8 cellular contexts compared by ENCODE assay signal in genomic region chr1:39657923-39658485, GRCh38. TPM values are rescaled to one million over a fixed set of nuclear protein-coding genes. Genes with fewer than 3 reads are reported as not detected.
A peak's percentile ranks its signal among the peaks of the same experiment; 100 is the strongest.
DNase-seq lines count a peak whose midpoint lies in the region; ATAC-seq, FAIRE-seq and TF ChIP-seq lines count a peak whose summit lies in the region.

No MANE protein-coding gene starts in this region.

- TF ChIP-seq POLR2A in A549 (IDR thresholded peaks at IDR 0.05; ENCODE audit: low read length): no peak
- TF ChIP-seq POLR2A in GM12891 (IDR thresholded peaks at IDR 0.05; ENCODE audit: low read depth, low read length): no peak

- DNase-seq in A549 (ENCODE audit: low read depth in 1 of 2, low spot score in 1 of 2) (peak; percentile 28 to 75), GM12891 (ENCODE audit: insufficient read length, low spot score) (peak; percentile 47), NCI-H187 treated with DMSO at 0.1 percent for 48 hours (lab: John Stamatoyannopoulos, UW) (peak; percentile 9), UCSD-AML1 (lab: John Stamatoyannopoulos, UW; ENCODE audit: unreplicated experiment) (peak; percentile 75), brain microvascular endothelial cell (peak; percentile 36), kidney tubule cell (ENCODE audit: low spot score) (peak; percentile 76)
- peak; percentile 63 to 68 for DNase-seq in stimulated activated CD4-positive, alpha-beta T cell treated with anti-CD3 and anti-CD28 coated beads, Interleukin-4, amount 100 ng/mL, for 48 hours (ENCODE audit: low read depth in 2 of 2)

- peak; percentile 64 to 88; a peak in 5 of 6 replicates for ATAC-seq in A549
- no peak for ATAC-seq in HG02840 (IDR thresholded peaks at IDR 0.05; ENCODE audit: low FRiP score, unreplicated experiment)

- no peaks in the 10 kb centered on the region for H3K27me3 ChIP-seq in brain microvascular endothelial cell (replicated peaks)

- H3K27ac ChIP-seq in A549: peak overlapping the region in 1 of 2 experiments; percentile 34; a peak in 1 of 6 replicates
- H3K27ac ChIP-seq in brain microvascular endothelial cell: no peak overlapping the region

- peak overlapping the region; percentile 38; the same call in 2 of the 3 replicates for H3K4me2 ChIP-seq in A549

- 30% methylated on average over 4 of the region's 6 CpGs for WGBS in A549 (ENCODE audit: missing lambda C conversion rate)

- no peak for TF ChIP-seq EP300 in A549 (IDR thresholded peaks at IDR 0.05)

- no peak for FAIRE-seq in A549 (lab: Jason Lieb, UNC)
- peak; percentile 88 for FAIRE-seq in GM12891 (lab: Jason Lieb, UNC)

- H3K4me3 ChIP-seq in A549: no peak overlapping the region
- H3K4me3 ChIP-seq in brain microvascular endothelial cell (ENCODE audit: low read depth, low read length): no peak overlapping the region

- no peaks in the 10 kb centered on the region for H3K9me3 ChIP-seq in A549

- TF ChIP-seq RAD21 in A549 (conservative IDR thresholded peaks at IDR 0.05 in 1 of 2, IDR thresholded peaks at IDR 0.05 in 1 of 2): peak in 1 of 2 experiments; percentile 39; a peak in 3 of 5 replicates

- no peaks in the 10 kb centered on the region for H3K4me1 ChIP-seq in A549

- POLR2A ChIA-PET in A549 (lab: Yijun Ruan, JAX): interaction anchor here (1.2 kb wide), 1 partner anchor 81 kb away, joined by 5 read pairs; the partner anchor contains the start of gene PPIE

- H3K36me3 ChIP-seq in brain microvascular endothelial cell (replicated peaks): no peaks in the 10 kb centered on the region

- TF ChIP-seq CTCF in A549 (IDR thresholded peaks at IDR 0.05) (peak; percentile 45), brain microvascular endothelial cell (IDR thresholded peaks at IDR 0.05; ENCODE audit: low read depth, low read length, missing control alignments) (peak; percentile 89)

- CTCF ChIA-PET in A549 (lab: Yijun Ruan, JAX): interaction anchor here (0.5 to 10.0 kb wide), 20 partner anchors 11 to 239 kb away, joined by 3 to 143 read pairs (median 4); partner anchors contain the start of gene NT5C1A

- in situ Hi-C loops in brain microvascular endothelial cell (cut with HindIII; ENCODE audit: low pct_ligation_motif_present, low sequenced_read_pairs): no loop called here

TF ChIP-seq in A549, 52 proteins besides CTCF, POLR2A, EP300 and RAD21 (continues in another document):
- TF ChIP-seq TP53 (CRISPR knock-in tag; IDR thresholded peaks at IDR 0.05) (no peak), POLR2AphosphoS2 (conservative IDR thresholded peaks at IDR 0.05; ENCODE audit: low read length) (no peak), CHD2 (IDR thresholded peaks at IDR 0.05; ENCODE audit: low read length, partially characterized antibody) (no peak), KDM5A (IDR thresholded peaks at IDR 0.05) (no peak), ATOH8 (CRISPR knock-in tag; IDR thresholded peaks at IDR 0.05; ENCODE audit: low read depth) (no peak), PHF8 (IDR thresholded peaks at IDR 0.05; ENCODE audit: borderline replicate concordance, low read depth) (no peak), ESRRA (IDR thresholded peaks at IDR 0.05; ENCODE audit: borderline replicate concordance, low read length) (no peak), EHF (CRISPR knock-in tag; IDR thresholded peaks at IDR 0.05) (no peak), ZC3H11A (IDR thresholded peaks at IDR 0.05) (no peak), HOXB5 (CRISPR knock-in tag; IDR thresholded peaks at IDR 0.05) (no peak), EHMT2 (IDR thresholded peaks at IDR 0.05; ENCODE audit: low read depth) (no peak), CHD4 (IDR thresholded peaks at IDR 0.05; ENCODE audit: borderline replicate concordance) (no peak)

TF ChIP-seq in GM12891, 5 proteins besides CTCF, POLR2A, EP300 and RAD21:
- TF ChIP-seq SPI1 (IDR thresholded peaks at IDR 0.05; ENCODE audit: low read depth, low read length) (no peak), POLR2AphosphoS5 (IDR thresholded peaks at IDR 0.05; ENCODE audit: low read depth, low read length) (no peak), TAF1 (IDR thresholded peaks at IDR 0.05; ENCODE audit: low read depth, low read length) (no peak), POU2F2 (IDR thresholded peaks at IDR 0.05; ENCODE audit: low read depth, low read length) (no peak), PAX5 (IDR thresholded peaks at IDR 0.05; ENCODE audit: insufficient read depth, low read length, severe bottlenecking) (no peak)

RNA-seq across cellular contexts. Expression of gene NT5C1A, which starts 13.9 kb away (rescaled TPM):
- polyA plus RNA-seq in A549 (2011; rRNA removed): not detected in 2 replicates
- polyA plus RNA-seq in A549 (2012; cell fraction: cytosol; rRNA removed): not detected in 2 replicates
- polyA plus RNA-seq in A549 (2012; cell fraction: nucleus; rRNA removed): not detected in 2 replicates
- polyA plus RNA-seq in A549 (2017; fragmentation: RNase III; extraction: RNeasy Plus Mini Kit Qiagen cat#74134 plus additional on column Dnase treatment): not detected in 3 replicates
- 0.58 TPM in 1 of 2 replicates, not detected in the other for polyA minus RNA-seq in A549 (2011; rRNA and poly(A)+ RNA removed)
- polyA plus RNA-seq in GM12891 (2012; ENCODE audit: low read depth, missing spikeins): not detected

RNA-seq across cellular contexts. Expression of gene HEYL, which starts 18.6 kb away (rescaled TPM):
- 2.2 and 2.9 TPM in 2 replicates for polyA plus RNA-seq in A549 (2011; rRNA removed)
- polyA plus RNA-seq in A549 (2012; cell fraction: cytosol; rRNA removed): 1.9 and 2.7 TPM in 2 replicates
- polyA plus RNA-seq in A549 (2012; cell fraction: nucleus; rRNA removed): 3.0 and 3.5 TPM in 2 replicates
- polyA plus RNA-seq in A549 (2017; fragmentation: RNase III; extraction: RNeasy Plus Mini Kit Qiagen cat#74134 plus additional on column Dnase treatment): 2.0 to 2.3 TPM (median 2.2 TPM) in 3 replicates
- polyA minus RNA-seq in A549 (2011; rRNA and poly(A)+ RNA removed): 2.5 and 3.5 TPM in 2 replicates
- polyA plus RNA-seq in GM12891 (2012; ENCODE audit: low read depth, missing spikeins): 0.05 TPM

RNA-seq across cellular contexts. Expression of gene HPCAL4, which starts 33.2 kb away (rescaled TPM):
- polyA plus RNA-seq in A549 (2011; rRNA removed): 0.09 TPM in 2 replicates
- polyA plus RNA-seq in A549 (2012; cell fraction: cytosol; rRNA removed): 0.03 and 0.05 TPM in 2 replicates
- 0.04 and 0.05 TPM in 2 replicates for polyA plus RNA-seq in A549 (2012; cell fraction: nucleus; rRNA removed)
- polyA plus RNA-seq in A549 (2017; fragmentation: RNase III; extraction: RNeasy Plus Mini Kit Qiagen cat#74134 plus additional on column Dnase treatment): 0.08 to 0.14 TPM (median 0.09 TPM) in 3 replicates
- 0.15 and 0.17 TPM in 2 replicates for polyA minus RNA-seq in A549 (2011; rRNA and poly(A)+ RNA removed)
- 0.31 TPM for polyA plus RNA-seq in GM12891 (2012; ENCODE audit: low read depth, missing spikeins)

Comparison
In these comparisons a context has a peak if more than half of its experiments do, and no peak if none do; other contexts are left out.
1. DNase-seq: peak in every context shown above with its lines; median percentile 76 in kidney tubule cell; 75 in UCSD-AML1; 66 in stimulated activated CD4-positive, alpha-beta T cell treated with anti-CD3 and anti-CD28 coated beads, Interleukin-4, amount 100 ng/mL, for 48 hours; 52 in A549; 47 in GM12891; 36 in brain microvascular endothelial cell; 9 in NCI-H187 treated with DMSO at 0.1 percent for 48 hours.